25 cellular contexts compared by ENCODE assay signal in genomic region chr12:117404203-117404853, GRCh38. TPM values are rescaled to one million over a fixed set of nuclear protein-coding genes. Genes with fewer than 3 reads are reported as not detected.
DNase-seq lines count a peak whose midpoint lies in the region; TF ChIP-seq lines count a peak whose summit lies in the region.
"Had no signal": no experiment of that assay in that cellular context is flagged by ENCODE, and none has a peak within 500 bp of the region (broad histone marks: within the 10 kb centered on the region; RNA-seq: fewer than 3 reads in every experiment).

No MANE protein-coding gene starts in this region.

- no peak for TF ChIP-seq CTCF in neutrophil (IDR thresholded peaks at IDR 0.05)

- peak overlapping the region in 1 of 11 experiments; percentile 28; a peak in 2 of 22 replicates for H3K9ac ChIP-seq in BLaER1 treated with 17β-estradiol and CSF1 and Interleukin-3, amounts not matched to agents 10 nM and 100 nM
- H3K9ac ChIP-seq in Karpas-422 (ENCODE audit: low read length): no peak overlapping the region

- no peaks in the 10 kb centered on the region for H3K27me3 ChIP-seq in BLaER1 treated with 17β-estradiol and CSF1 and Interleukin-3, amounts not matched to agents 10 nM and 100 nM
- H3K27me3 ChIP-seq in Karpas-422 (ENCODE audit: low read length): no peaks in the 10 kb centered on the region
- H3K27me3 ChIP-seq in neutrophil: no peaks in the 10 kb centered on the region

- H3K36me3 ChIP-seq in BLaER1 treated with 17β-estradiol and CSF1 and Interleukin-3, amounts not matched to agents 10 nM and 100 nM: no peaks in the 10 kb centered on the region
- H3K36me3 ChIP-seq in Karpas-422 (ENCODE audit: insufficient read depth, low read length) (no peaks in the 10 kb centered on the region), neutrophil (no peaks in the 10 kb centered on the region)

- H3K9me3 ChIP-seq in BLaER1 treated with 17β-estradiol and CSF1 and Interleukin-3, amounts not matched to agents 10 nM and 100 nM (replicated peaks in 1 of 11): peaks cover 2 to 16% (median 13%) of the 10 kb centered on the region in 11 experiments; a peak in 19 of 22 replicates
- no peaks in the 10 kb centered on the region for H3K9me3 ChIP-seq in Karpas-422 (ENCODE audit: low read length)
- H3K9me3 ChIP-seq in neutrophil: no peaks in the 10 kb centered on the region

- no peaks in the 10 kb centered on the region for H4K20me1 ChIP-seq in BLaER1 treated with 17β-estradiol and CSF1 and Interleukin-3, amounts not matched to agents 10 nM and 100 nM
- no peaks in the 10 kb centered on the region for H4K20me1 ChIP-seq in Karpas-422 (ENCODE audit: insufficient read depth, low read depth, low read length)

- peak overlapping the region in 5 of 11 experiments; percentile 41 to 65 (median 52); a peak in 10 of 22 replicates for H3K27ac ChIP-seq in BLaER1 treated with 17β-estradiol and CSF1 and Interleukin-3, amounts not matched to agents 10 nM and 100 nM
- H3K27ac ChIP-seq in Karpas-422 (ENCODE audit: low read length) (no peak overlapping the region), neutrophil (peak overlapping the region; percentile 50)
- H3K27ac ChIP-seq: C4-2B, SK-N-MC had no signal

- H2AFZ ChIP-seq in Karpas-422 (ENCODE audit: low read length): no peak overlapping the region

- H3K4me1 ChIP-seq in BLaER1 treated with 17β-estradiol and CSF1 and Interleukin-3, amounts not matched to agents 10 nM and 100 nM: peaks cover 0 to 33% (median 20%) of the 10 kb centered on the region in 10 experiments; a peak in 17 of 20 replicates
- no peaks in the 10 kb centered on the region for H3K4me1 ChIP-seq in Karpas-422 (ENCODE audit: low read length)
- H3K4me1 ChIP-seq in neutrophil (ENCODE audit: control insufficient read depth in 1 of 2, insufficient read depth in 1 of 2, low read depth in 1 of 2, low read length in 1 of 2): peaks cover 5 to 6% of the 10 kb centered on the region in 2 experiments

- H3K79me2 ChIP-seq in Karpas-422 (ENCODE audit: low read length): no peaks in the 10 kb centered on the region

- H3K9me2 ChIP-seq in Karpas-422 (replicated peaks; ENCODE audit: insufficient read depth, low read length): no peaks in the 10 kb centered on the region

- DNase-seq in Karpas-422: peak; percentile 4
- peak; percentile 30 for DNase-seq in NCI-H69 (lab: John Stamatoyannopoulos, UW)
- no peak for DNase-seq in AG08395 (ENCODE audit: low spot score)
- DNase-seq in stimulated activated CD8-positive, alpha-beta memory T cell treated with anti-CD3 and anti-CD28 coated beads, Interleukin-4, amount 100 ng/mL, for 48 hours: no peak
- DNase-seq in hypothalamus (lab: John Stamatoyannopoulos, UW): no peak
- DNase-seq: EL, GF-D8, H9, HFFc6, Kasumi-1, NCI-H1105, NCI-H146, NCI-H2081 treated with DMSO at 0.1 percent for 48 hours, NCI-H510A, NCI-H82, PC-3, Right ventricle myocardium superior, SW 1271, T-helper 17 cell had no signal

- H3K4me3 ChIP-seq in BLaER1 treated with 17β-estradiol and CSF1 and Interleukin-3, amounts not matched to agents 10 nM and 100 nM: no peak overlapping the region
- H3K4me3 ChIP-seq in Karpas-422 (ENCODE audit: low read length): no peak overlapping the region
- H3K4me3 ChIP-seq in neutrophil (ENCODE audit: low read depth in 1 of 2, low read length in 1 of 2): no peak overlapping the region
- H3K4me3 ChIP-seq: SK-N-MC had no signal

- peak overlapping the region in 8 of 11 experiments; percentile 26 to 56 (median 40); a peak in 14 of 22 replicates for H3K4me2 ChIP-seq in BLaER1 treated with 17β-estradiol and CSF1 and Interleukin-3, amounts not matched to agents 10 nM and 100 nM
- no peak overlapping the region for H3K4me2 ChIP-seq in Karpas-422 (ENCODE audit: low read depth, low read length, poor library complexity, severe bottlenecking)

RNA-seq across cellular contexts. Expression of gene NOS1, which starts 42.9 kb away (rescaled TPM):
- not detected in 2 replicates for total RNA-seq in Karpas-422 (2014; rRNA removed; shearing (Covaris generic); ENCODE audit: low replicate concordance)
- total RNA-seq: HFFc6, MCF 10A, RPMI7951, T-helper 17 cell had no signal

Comparison
In these comparisons a context has a peak if more than half of its experiments do, and no peak if none do; other contexts are left out.
1. DNase-seq: peak in Karpas-422 (single experiment) and NCI-H69 (single experiment); none in AG08395 (single experiment), stimulated activated CD8-positive, alpha-beta memory T cell treated with anti-CD3 and anti-CD28 coated beads, Interleukin-4, amount 100 ng/mL, for 48 hours (single experiment) and hypothalamus (0 of 51).